In genomic region chr14:94180655-94181271, GRCh38 we compare ENCODE assay signal across 8 cellular contexts. TPM values are rescaled to one million over a fixed set of nuclear protein-coding genes. Genes with fewer than 3 reads are reported as not detected.
DNase-seq lines count a peak whose midpoint lies in the region; ATAC-seq, FAIRE-seq and TF ChIP-seq lines count a peak whose summit lies in the region.

No MANE protein-coding gene starts in this region.

- H3F3A ChIP-seq in PC-9 (ENCODE audit: insufficient read depth, low read depth), result no peaks in the 10 kb centered on the region

- no peak for TF ChIP-seq POLR2A in HepG2 (IDR thresholded peaks at IDR 0.05; ENCODE audit: insufficient read depth in 1 of 2, low read depth in 2 of 2, low read length in 2 of 2)

- TF ChIP-seq CTCF in PC-9 (conservative IDR thresholded peaks at IDR 0.05), result peak; percentile 63
- peak; percentile 66 for TF ChIP-seq CTCF in HepG2 (CRISPR knock-in tag; IDR thresholded peaks at IDR 0.05)

- H4K20me1 ChIP-seq in PC-9 (ENCODE audit: insufficient read depth) (no peaks in the 10 kb centered on the region), HepG2 (ENCODE audit: insufficient read depth, low read length) (no peaks in the 10 kb centered on the region)

- H2AFZ ChIP-seq in PC-9 (no peak overlapping the region), HepG2 (ENCODE audit: low read length) (no peak overlapping the region)

- H3K4me3 ChIP-seq in PC-9 (no peak overlapping the region), HepG2 (replicated peaks in 1 of 3; ENCODE audit: insufficient read depth in 1 of 3, low read depth in 2 of 3, low read length in 3 of 3) (peak overlapping the region in 2 of 3 experiments; percentile 28 to 47; a peak in 2 of 6 replicates)

- WGBS in HepG2 (ENCODE audit: low lambda C conversion rate), result 27% methylated on average over 4 of the region's 4 CpGs

- H3K4me1 ChIP-seq in PC-9 (replicated peaks; ENCODE audit: insufficient read depth), result no peaks in the 10 kb centered on the region
- peaks cover 66% of the 10 kb centered on the region for H3K4me1 ChIP-seq in HepG2 (ENCODE audit: insufficient read depth, low read length)

- in situ Hi-C loops in Caki2 (cut with HindIII; ENCODE audit: low pct_unique_long_range_greater_than_20kb, low sequenced_read_pairs), result no loop called here
- in situ Hi-C loops in HepG2 (cut with HindIII; ENCODE audit: extremely low pct_ligation_motif_present, low pct_unique_long_range_greater_than_20kb), result no loop called here

- CTCF ChIA-PET in PC-9 (lab: Charles Lee) (interaction anchor here (0.6 kb wide), 2 partner anchors 11 to 44 kb away, joined by 4 to 8 read pairs; no protein-coding TSS in a partner anchor), HepG2 (lab: Yijun Ruan, JAX; ENCODE audit: low intra/inter-chr PET ratio, low total read pairs) (interaction anchor here (1.0 to 1.4 kb wide), 4 partner anchors 41 to 144 kb away, joined by 3 to 10 read pairs (median 4); no protein-coding TSS in a partner anchor)

- POLR2A ChIA-PET in PC-9 (lab: Charles Lee; ENCODE audit: unreplicated experiment), result interaction anchor here (0.6 to 0.7 kb wide), 3 partner anchors 12 to 1433 kb away, joined by 4 to 19 read pairs (median 6); no protein-coding TSS in a partner anchor
- POLR2A ChIA-PET in HepG2 (lab: Yijun Ruan, JAX), result interaction anchor here (0.7 kb wide), 1 partner anchor 44 kb away, joined by 3 read pairs; no protein-coding TSS in a partner anchor

- H3K27me3 ChIP-seq in PC-9 (ENCODE audit: insufficient read depth, low read depth), result peaks cover 8% of the 10 kb centered on the region; the same call in 1 of the 2 replicates
- no peaks in the 10 kb centered on the region for H3K27me3 ChIP-seq in HepG2 (ENCODE audit: control insufficient read depth in 1 of 2, insufficient read depth in 2 of 2, low read length in 2 of 2)

- H3K79me2 ChIP-seq in PC-9 (ENCODE audit: low read depth), result no peaks in the 10 kb centered on the region
- peaks cover 38% of the 10 kb centered on the region for H3K79me2 ChIP-seq in HepG2 (ENCODE audit: insufficient read depth, low read length)

- ATAC-seq in GM18520 (IDR thresholded peaks at IDR 0.05; ENCODE audit: unreplicated experiment) (peak; percentile 47), HG03565 (IDR thresholded peaks at IDR 0.05; ENCODE audit: unreplicated experiment) (peak; percentile 44), HepG2 (peak; percentile 94), HG03039 (IDR thresholded peaks at IDR 0.05; ENCODE audit: unreplicated experiment) (no peak)

- no TSS peak for BruUV-seq in PC-9 (replicated peaks; lab: Mats Ljungman, UMichigan)
- BruUV-seq in HepG2 (replicated peaks; lab: Mats Ljungman, UMichigan), result no TSS peak

- peak overlapping the region; percentile 39 for H3K9ac ChIP-seq in HepG2 (ENCODE audit: insufficient read depth, low read depth, low read length)

- intact Hi-C loops in PC-9 (cut with micrococcal nuclease; ENCODE audit: unreplicated experiment), result no loop called here
- intact Hi-C loops in HepG2 (cut with micrococcal nuclease; ENCODE audit: unreplicated experiment), result loop anchor here (1.0 kb wide), 2 partner anchors 44 to 127 kb away; no protein-coding TSS in a partner anchor

- DNase-seq in Caki2 (ENCODE audit: low read depth), result peak; percentile 45
- DNase-seq in PC-9, result no peak
- DNase-seq in cerebellum (ENCODE audit: low spot score), result peak; percentile 38
- peak; percentile 67 for DNase-seq in HepG2 (ENCODE audit: low spot score)
- no peak for DNase-seq in stimulated activated CD4-positive, alpha-beta T cell treated with anti-CD3 and anti-CD28 coated beads, Interleukin-12 subunit alpha, Interleukin-12 subunit beta, amount 100 ng/mL, for 4 hours

- H3K4me2 ChIP-seq in PC-9 (no peak overlapping the region), HepG2 (ENCODE audit: low read depth, low read length) (peak overlapping the region; percentile 48)

- H3K27ac ChIP-seq in PC-9 (no peak overlapping the region), HepG2 (ENCODE audit: extremely low read length, insufficient read depth, low read length) (peak overlapping the region; percentile 52)

- FAIRE-seq in HepG2 (lab: Jason Lieb, UNC), result peak; percentile 28

- no peaks in the 10 kb centered on the region for H3K36me3 ChIP-seq in PC-9 (ENCODE audit: low read depth)
- H3K36me3 ChIP-seq in HepG2 (replicated peaks in 1 of 2; ENCODE audit: control insufficient read depth in 1 of 2, insufficient read depth in 2 of 2, low read length in 2 of 2), result no peaks in the 10 kb centered on the region

- peak; percentile 38; the same call in 1 of the 2 replicates for TF ChIP-seq RAD21 in HepG2 (CRISPR knock-in tag; IDR thresholded peaks at IDR 0.05)

- H3K9me2 ChIP-seq in PC-9 (ENCODE audit: insufficient read depth), result no peaks in the 10 kb centered on the region

- H3K9me3 ChIP-seq in PC-9 (ENCODE audit: insufficient read depth, low read depth) (no peaks in the 10 kb centered on the region), HepG2 (ENCODE audit: low read length) (no peaks in the 10 kb centered on the region)

- TF ChIP-seq EP300 in HepG2 (IDR thresholded peaks at IDR 0.05; ENCODE audit: low read depth in 2 of 2, low read length in 2 of 2) (no peak), HepG2 (CRISPR knock-in tag; IDR thresholded peaks at IDR 0.05; ENCODE audit: borderline replicate concordance) (no peak)

TF ChIP-seq in HepG2, 621 proteins besides CTCF, POLR2A, EP300 and RAD21 (continues in another document):
- no peak for TF ChIP-seq MATR3 (CRISPR knock-in tag; IDR thresholded peaks at IDR 0.05)

RNA-seq across cellular contexts. Expression of gene PPP4R4, which starts 6.6 kb away (rescaled TPM):
- not detected in 2 replicates for total RNA-seq in Caki2 (2014; rRNA removed; shearing (Covaris generic); ENCODE audit: low replicate concordance)
- total RNA-seq in PC-9 (2021), result not detected in 2 replicates
- 3.0 TPM for total RNA-seq in cerebellum
- total RNA-seq in HepG2 (2016; rRNA removed; fragmentation: Illumina TruSeq; extraction: Trizol), result 19.8 and 21.2 TPM in 2 replicates
- 11.0 and 11.2 TPM in 2 replicates for total RNA-seq in HepG2 (2016; cell fraction: cytosol; rRNA removed; fragmentation: Illumina TruSeq; extraction: Trizol; ENCODE audit: low read depth)
- 18.6 and 21.8 TPM in 2 replicates for total RNA-seq in HepG2 (2016; cell fraction: insoluble cytoplasmic fraction; rRNA removed; fragmentation: Illumina TruSeq; extraction: Trizol)
- total RNA-seq in HepG2 (2016; cell fraction: membrane; rRNA removed; fragmentation: Illumina TruSeq; extraction: Trizol), result 22.0 and 22.8 TPM in 2 replicates
- 30.3 and 33.4 TPM in 2 replicates for total RNA-seq in HepG2 (2016; cell fraction: nucleus; rRNA removed; fragmentation: Illumina TruSeq; extraction: Trizol)
- polyA plus RNA-seq in HepG2 (2011; rRNA removed), result 6.9 and 9.5 TPM in 2 replicates
- polyA plus RNA-seq in HepG2 (2011; cell fraction: cytosol; rRNA removed), result 3.2 and 4.3 TPM in 2 replicates
- polyA plus RNA-seq in HepG2 (2011; cell fraction: nucleus; rRNA removed), result 5.9 and 7.3 TPM in 2 replicates
- 6.4 and 9.4 TPM in 2 replicates for polyA plus RNA-seq in HepG2 (2012)
- 9.3 and 13.3 TPM in 2 replicates for polyA plus RNA-seq in HepG2 (2016; cell fraction: cytosol; fragmentation: Illumina TruSeq; extraction: Trizol; ENCODE audit: low read depth)
- polyA plus RNA-seq in HepG2 (2016; cell fraction: insoluble cytoplasmic fraction; fragmentation: Illumina TruSeq; extraction: Trizol; ENCODE audit: low read depth), result 20.1 and 21.1 TPM in 2 replicates
- polyA plus RNA-seq in HepG2 (2016; cell fraction: membrane; fragmentation: Illumina TruSeq; extraction: Trizol; ENCODE audit: low read depth), result 13.0 and 13.8 TPM in 2 replicates
- polyA plus RNA-seq in HepG2 (2016; cell fraction: nucleus; fragmentation: Illumina TruSeq; extraction: Trizol; ENCODE audit: insufficient read depth, low read depth), result 21.4 and 24.0 TPM in 2 replicates
- 22.1 TPM in 1 of 2 replicates, not detected in the other for polyA minus RNA-seq in HepG2 (2011; rRNA and poly(A)+ RNA removed; ENCODE audit: low replicate concordance)
- polyA minus RNA-seq in HepG2 (2011; cell fraction: cytosol; rRNA and poly(A)+ RNA removed), result 3.2 and 7.4 TPM in 2 replicates
- polyA minus RNA-seq in HepG2 (2011; cell fraction: nucleus; rRNA and poly(A)+ RNA removed), result 49.6 and 60.8 TPM in 2 replicates

RNA-seq across cellular contexts. Expression of gene IFI27L2, which starts 51.4 kb away (rescaled TPM):
- total RNA-seq in Caki2 (2014; rRNA removed; shearing (Covaris generic); ENCODE audit: low replicate concordance), result 115 and 144 TPM in 2 replicates
- total RNA-seq in PC-9 (2021) (5.4 and 5.6 TPM in 2 replicates), cerebellum (11.5 TPM), HepG2 (2016; rRNA removed; fragmentation: Illumina TruSeq; extraction: Trizol) (4.3 and 6.0 TPM in 2 replicates)
- total RNA-seq in HepG2 (2016; cell fraction: cytosol; rRNA removed; fragmentation: Illumina TruSeq; extraction: Trizol; ENCODE audit: low read depth), result 2.5 and 3.2 TPM in 2 replicates
- total RNA-seq in HepG2 (2016; cell fraction: insoluble cytoplasmic fraction; rRNA removed; fragmentation: Illumina TruSeq; extraction: Trizol), result 5.0 and 5.5 TPM in 2 replicates
- total RNA-seq in HepG2 (2016; cell fraction: membrane; rRNA removed; fragmentation: Illumina TruSeq; extraction: Trizol), result 3.6 and 3.7 TPM in 2 replicates
- 1.6 and 1.9 TPM in 2 replicates for total RNA-seq in HepG2 (2016; cell fraction: nucleus; rRNA removed; fragmentation: Illumina TruSeq; extraction: Trizol)
- polyA plus RNA-seq in HepG2 (2011; rRNA removed), result 4.8 and 6.9 TPM in 2 replicates
- polyA plus RNA-seq in HepG2 (2011; cell fraction: cytosol; rRNA removed), result 9.7 and 10.5 TPM in 2 replicates
- 3.1 and 4.9 TPM in 2 replicates for polyA plus RNA-seq in HepG2 (2011; cell fraction: nucleus; rRNA removed)
- 2.3 and 4.8 TPM in 2 replicates for polyA plus RNA-seq in HepG2 (2012)
- polyA plus RNA-seq in HepG2 (2016; cell fraction: cytosol; fragmentation: Illumina TruSeq; extraction: Trizol; ENCODE audit: low read depth), result 3.7 and 4.6 TPM in 2 replicates
- 6.3 and 6.5 TPM in 2 replicates for polyA plus RNA-seq in HepG2 (2016; cell fraction: insoluble cytoplasmic fraction; fragmentation: Illumina TruSeq; extraction: Trizol; ENCODE audit: low read depth)
- 2.3 and 3.4 TPM in 2 replicates for polyA plus RNA-seq in HepG2 (2016; cell fraction: membrane; fragmentation: Illumina TruSeq; extraction: Trizol; ENCODE audit: low read depth)
- 2.8 and 4.6 TPM in 2 replicates for polyA plus RNA-seq in HepG2 (2016; cell fraction: nucleus; fragmentation: Illumina TruSeq; extraction: Trizol; ENCODE audit: insufficient read depth, low read depth)
- polyA minus RNA-seq in HepG2 (2011; rRNA and poly(A)+ RNA removed; ENCODE audit: low replicate concordance), result 1.5 and 6.0 TPM in 2 replicates
- not detected in 2 replicates for polyA minus RNA-seq in HepG2 (2011; cell fraction: cytosol; rRNA and poly(A)+ RNA removed)
- polyA minus RNA-seq in HepG2 (2011; cell fraction: nucleus; rRNA and poly(A)+ RNA removed), result 1.1 TPM in 1 of 2 replicates, not detected in the other

Comparison
In these comparisons a context has a peak if more than half of its experiments do, and no peak if none do; other contexts are left out.
1. DNase-seq: peak in Caki2 (single experiment), cerebellum (single experiment) and HepG2 (single experiment); none in PC-9 (0 of 2) and stimulated activated CD4-positive, alpha-beta T cell treated with anti-CD3 and anti-CD28 coated beads, Interleukin-12 subunit alpha, Interleukin-12 subunit beta, amount 100 ng/mL, for 4 hours (single experiment).